2 cellular contexts compared by ENCODE assay signal in genomic region chr20:46901638-46902037, GRCh38.
A peak's percentile ranks its signal among the peaks of the same experiment; 100 is the strongest.
TF ChIP-seq lines count a peak whose summit lies in the region.

No MANE protein-coding gene starts in this region.

TF ChIP-seq in HepG2, 621 proteins besides CTCF, POLR2A, EP300 and RAD21:
- TF ChIP-seq TBX3 (IDR thresholded peaks at IDR 0.05; ENCODE audit: borderline replicate concordance) (no peak), USF2 (IDR thresholded peaks at IDR 0.05; ENCODE audit: low read depth, low read length) (peak; percentile 82), USF2 (CRISPR knock-in tag; IDR thresholded peaks at IDR 0.05; ENCODE audit: borderline replicate concordance) (no peak), RAD51 (IDR thresholded peaks at IDR 0.05; ENCODE audit: borderline replicate concordance) (peak; percentile 89; the same call in 1 of the 2 replicates)

TF ChIP-seq in GM12878, 131 proteins besides CTCF, POLR2A, EP300 and RAD21:
- TF ChIP-seq KDM1A (IDR thresholded peaks at IDR 0.05; ENCODE audit: borderline replicate concordance), result no peak
- TF ChIP-seq ATF7 (IDR thresholded peaks at IDR 0.05; ENCODE audit: low read depth), result no peak
- peak; percentile 65; the same call in 1 of the 2 replicates for TF ChIP-seq RAD51 (IDR thresholded peaks at IDR 0.05)
- no peak for TF ChIP-seq E2F4 (IDR thresholded peaks at IDR 0.05; ENCODE audit: low read depth, low read length)
TF ChIP-seq in GM12878: peak in this region for 1.
